1 cellular context compared by ENCODE assay signal in genomic region chr1:71093938-71094337, GRCh38.
TF ChIP-seq lines count a peak whose summit lies in the region.

No MANE protein-coding gene starts in this region.

TF ChIP-seq in endothelial cell of umbilical vein, 7 proteins besides CTCF, POLR2A, EP300 and RAD21 (continued from another document):
- TF ChIP-seq GATA2 (IDR thresholded peaks at IDR 0.05; ENCODE audit: insufficient read depth, insufficient read length, low read depth, low read length) (no peak), MYC (IDR thresholded peaks at IDR 0.05; ENCODE audit: low read depth, low read length) (no peak), JUN (IDR thresholded peaks at IDR 0.05; ENCODE audit: borderline replicate concordance, insufficient read depth, insufficient read length, low read depth) (no peak)
